In the genomic region with DNA sequence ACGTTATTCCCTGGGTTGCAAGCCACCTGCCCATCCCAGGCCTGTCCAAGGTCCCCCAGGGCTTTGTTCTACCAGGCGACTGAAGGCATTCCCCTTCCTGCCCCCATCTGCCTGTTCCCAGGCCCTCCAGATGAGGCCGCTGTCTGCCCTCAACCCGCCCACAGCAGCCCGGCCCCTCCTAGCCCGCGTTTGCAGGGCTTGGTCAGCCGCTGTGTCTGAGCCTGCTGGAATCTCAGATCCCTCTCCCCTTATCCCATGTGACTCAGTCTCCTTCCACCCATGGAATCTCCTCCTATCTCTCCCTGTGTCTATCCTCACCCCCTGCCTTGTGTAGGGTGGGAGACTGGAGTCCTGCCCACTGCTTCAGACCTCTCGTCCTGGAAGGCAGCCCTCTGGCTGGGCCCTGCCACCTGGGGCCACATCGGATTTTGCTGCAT, we compare ENCODE assay signal across 8 cellular contexts.
DNase-seq lines count a peak whose midpoint lies in the region; ATAC-seq lines count a peak whose summit lies in the region.

No MANE protein-coding gene starts in this region.

- CTCF ChIA-PET in activated naive CD4-positive, alpha-beta T cell treated with anti-CD3 and anti-CD28 coated beads for 36 hours (lab: Charles Lee): interaction anchor here (0.7 to 2.7 kb wide), 3 partner anchors 111 to 527 kb away, joined by 3 to 13 read pairs (median 4); no protein-coding TSS in a partner anchor

- ATAC-seq in left ventricle myocardium superior (peak; percentile 92), HG03378 (IDR thresholded peaks at IDR 0.05; ENCODE audit: unreplicated experiment) (no peak)

- no peak overlapping the region for H3K4me3 Mint-ChIP-seq in activated naive CD4-positive, alpha-beta T cell treated with anti-CD3 and anti-CD28 coated beads for 36 hours

- no peak overlapping the region for H3K4me3 ChIP-seq in H7 (ENCODE audit: insufficient read depth, low read depth, low read length)

- H3K4me1 Mint-ChIP-seq in activated naive CD4-positive, alpha-beta T cell treated with anti-CD3 and anti-CD28 coated beads for 36 hours (ENCODE audit: low read depth): peaks cover 10% of the 10 kb centered on the region

- in situ Hi-C loops in SK-MEL-5 (cut with HindIII; ENCODE audit: low pct_unique_long_range_greater_than_20kb, low sequenced_read_pairs): loop anchor here (25.0 kb wide), 1 partner anchor 240 kb away; no protein-coding TSS in a partner anchor

- no peaks in the 10 kb centered on the region for H3K27me3 Mint-ChIP-seq in activated naive CD4-positive, alpha-beta T cell treated with anti-CD3 and anti-CD28 coated beads for 36 hours (ENCODE audit: low read depth)

- H3K36me3 Mint-ChIP-seq in activated naive CD4-positive, alpha-beta T cell treated with anti-CD3 and anti-CD28 coated beads for 36 hours (ENCODE audit: low read depth): no peaks in the 10 kb centered on the region

- no peaks in the 10 kb centered on the region for H3K36me3 ChIP-seq in H7 (replicated peaks; ENCODE audit: control insufficient read depth, insufficient read depth, low read length)

- no peak overlapping the region for H3K27ac Mint-ChIP-seq in activated naive CD4-positive, alpha-beta T cell treated with anti-CD3 and anti-CD28 coated beads for 36 hours

- H3K9me3 Mint-ChIP-seq in activated naive CD4-positive, alpha-beta T cell treated with anti-CD3 and anti-CD28 coated beads for 36 hours: no peaks in the 10 kb centered on the region

- intact Hi-C loops in activated naive CD4-positive, alpha-beta T cell treated with anti-CD3 and anti-CD28 coated beads for 36 hours (cut with micrococcal nuclease): loop anchor here (1.0 to 2.0 kb wide), 2 partner anchors 184 to 241 kb away; no protein-coding TSS in a partner anchor
- intact Hi-C loops in left ventricle myocardium superior (cut with micrococcal nuclease): loop anchor here (10.0 kb wide), 1 partner anchor 242 kb away; no protein-coding TSS in a partner anchor

- DNase-seq in 8988T (peak; percentile 93), H7 (peak; percentile 97), SK-MEL-5 (ENCODE audit: low read depth, low spot score) (peak; percentile 89), left ventricle myocardium superior (peak; percentile 82), GF-D8 (lab: John Stamatoyannopoulos, UW) (no peak)
- DNase-seq in activated naive CD4-positive, alpha-beta T cell treated with anti-CD3 and anti-CD28 coated beads for 36 hours: peak; percentile 81
- DNase-seq in stimulated activated CD4-positive, alpha-beta T cell treated with anti-CD3 and anti-CD28 coated beads, Interleukin-1b, Interleukin-23, amount 100 ng/mL, for 24 hours (ENCODE audit: low read depth in 4 of 4, low spot score in 1 of 4): peak; percentile 20 to 37 (median 32)

- peaks cover 2% of the 10 kb centered on the region; the same call in 1 of the 2 replicates for H3K27me3 ChIP-seq in H7 (ENCODE audit: control insufficient read depth, insufficient read depth, low read length)
